Comparison of ENCODE assay signal across 12 cellular contexts in the genomic region with DNA sequence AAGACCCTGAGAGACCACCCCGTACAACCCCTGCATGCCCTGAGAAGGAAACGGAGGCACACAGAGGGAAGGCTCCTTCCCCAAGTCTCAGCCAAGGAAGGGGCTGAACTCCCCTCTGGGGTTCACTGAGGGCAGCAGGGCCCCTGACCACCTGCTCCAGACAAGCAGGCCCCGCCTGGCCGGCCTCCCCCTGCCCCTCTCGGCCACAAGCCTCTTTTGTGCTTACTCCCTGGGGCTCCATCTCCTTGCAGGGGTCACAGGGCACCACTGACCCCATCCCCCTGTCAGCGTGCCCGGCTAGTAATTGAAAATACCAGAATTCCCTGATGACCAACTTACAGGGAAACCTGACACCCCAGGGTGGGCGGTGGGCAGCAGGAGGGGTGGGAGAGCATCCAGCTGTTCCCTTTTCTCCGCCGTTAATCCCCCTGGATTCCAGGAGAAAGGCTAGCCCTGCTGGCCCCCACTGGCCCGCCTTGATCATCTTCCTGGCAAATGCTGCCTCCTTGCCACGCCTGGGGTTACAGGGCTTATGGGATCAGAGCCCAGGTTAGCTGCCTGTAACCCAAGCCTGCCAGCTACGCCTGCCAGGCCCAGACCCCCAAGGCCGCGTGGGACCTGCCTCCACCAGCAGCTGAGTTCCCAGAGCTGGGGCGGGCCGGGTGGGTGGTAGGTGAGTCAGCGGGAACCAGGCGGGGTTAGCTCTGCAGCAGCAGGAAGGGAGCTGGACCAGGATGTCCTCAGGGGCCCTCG.
DNase-seq lines count a peak whose midpoint lies in the region; ATAC-seq and TF ChIP-seq lines count a peak whose summit lies in the region.
"Had no signal": no experiment of that assay in that cellular context is flagged by ENCODE, and none has a peak within 500 bp of the region (broad histone marks: within the 10 kb centered on the region; RNA-seq: fewer than 3 reads in every experiment).

No MANE protein-coding gene starts in this region.

- H3K9me3 Mint-ChIP-seq in neural crest cell = no peaks in the 10 kb centered on the region
- no peaks in the 10 kb centered on the region for H3K9me3 Mint-ChIP-seq in activated CD4-positive, alpha-beta memory T cell treated with anti-CD3 and anti-CD28 coated beads, Interleukin-2, amount 10 ng/mL, durations not matched to agents 7 days and 5 days
- H3K9me3 Mint-ChIP-seq: activated T-helper 2 cell treated with anti-CD3 and anti-CD28 coated beads, Interferon-gamma antibody, Interleukin-2, Interleukin-4, amounts not matched to agents 10 μg/mL and 5 μg/mL and 100 μg/mL, durations not matched to agents 14 hours and 24 hours and 36 hours; CD14-positive monocyte had no signal

- peaks cover 8% of the 10 kb centered on the region for H3K36me3 Mint-ChIP-seq in neural crest cell (ENCODE audit: low read depth)
- no peaks in the 10 kb centered on the region for H3K36me3 Mint-ChIP-seq in activated CD4-positive, alpha-beta memory T cell treated with anti-CD3 and anti-CD28 coated beads, Interleukin-2, amount 10 ng/mL, durations not matched to agents 7 days and 5 days (ENCODE audit: low read depth)
- H3K36me3 Mint-ChIP-seq: CD14-positive monocyte had no signal

- no peaks in the 10 kb centered on the region for H3K27me3 ChIP-seq in ascending aorta
- H3K27me3 ChIP-seq: colonic mucosa had no signal

- ATAC-seq in HG02885 (IDR thresholded peaks at IDR 0.05; ENCODE audit: poor library complexity, unreplicated experiment) = no peak

- H3K4me1 ChIP-seq in ascending aorta = no peaks in the 10 kb centered on the region
- H3K4me1 ChIP-seq: colonic mucosa had no signal

- H3K36me3 ChIP-seq in ascending aorta = no peaks in the 10 kb centered on the region
- H3K36me3 ChIP-seq: colonic mucosa had no signal

- no peaks in the 10 kb centered on the region for H3K9me3 ChIP-seq in ascending aorta
- H3K9me3 ChIP-seq: colonic mucosa had no signal

- TF ChIP-seq CTCF in epithelial cell of esophagus (IDR thresholded peaks at IDR 0.05; ENCODE audit: insufficient read depth, low read depth, low read length, missing control alignments) = no peak
- no peak for TF ChIP-seq CTCF in neural crest cell (conservative IDR thresholded peaks at IDR 0.05)
- no peak for TF ChIP-seq CTCF in ascending aorta (IDR thresholded peaks at IDR 0.05)

- intact Hi-C loops in ascending aorta (cut with DNase I) = no loop called here

- no peak overlapping the region for H3K4me3 Mint-ChIP-seq in neural crest cell
- no peak overlapping the region for H3K4me3 Mint-ChIP-seq in activated CD4-positive, alpha-beta memory T cell treated with anti-CD3 and anti-CD28 coated beads, Interleukin-2, amount 10 ng/mL, durations not matched to agents 7 days and 5 days
- H3K4me3 Mint-ChIP-seq: CD14-positive monocyte had no signal

- peaks cover 24% of the 10 kb centered on the region for H3K4me1 Mint-ChIP-seq in neural crest cell
- H3K4me1 Mint-ChIP-seq in activated CD4-positive, alpha-beta memory T cell treated with anti-CD3 and anti-CD28 coated beads, Interleukin-2, amount 10 ng/mL, durations not matched to agents 7 days and 5 days = no peaks in the 10 kb centered on the region
- H3K4me1 Mint-ChIP-seq: CD14-positive monocyte had no signal

- no peak overlapping the region for H3K27ac ChIP-seq in ascending aorta
- H3K27ac ChIP-seq: colonic mucosa had no signal

- H3K27ac Mint-ChIP-seq in neural crest cell (ENCODE audit: unreplicated experiment) = peak overlapping the region; percentile 83
- no peak overlapping the region for H3K27ac Mint-ChIP-seq in activated CD4-positive, alpha-beta memory T cell treated with anti-CD3 and anti-CD28 coated beads, Interleukin-2, amount 10 ng/mL, durations not matched to agents 7 days and 5 days
- H3K27ac Mint-ChIP-seq: activated T-helper 2 cell treated with anti-CD3 and anti-CD28 coated beads, Interferon-gamma antibody, Interleukin-2, Interleukin-4, amounts not matched to agents 10 μg/mL and 5 μg/mL and 100 μg/mL, durations not matched to agents 14 hours and 24 hours and 36 hours; CD14-positive monocyte had no signal

- no peaks in the 10 kb centered on the region for H3K27me3 Mint-ChIP-seq in neural crest cell (ENCODE audit: low read depth)
- peaks cover 6% of the 10 kb centered on the region for H3K27me3 Mint-ChIP-seq in activated CD4-positive, alpha-beta memory T cell treated with anti-CD3 and anti-CD28 coated beads, Interleukin-2, amount 10 ng/mL, durations not matched to agents 7 days and 5 days

- POLR2A ChIA-PET in activated CD4-positive, alpha-beta memory T cell treated with anti-CD3 and anti-CD28 coated beads, Interleukin-2, amount 10 ng/mL, durations not matched to agents 7 days and 5 days (lab: Charles Lee) = no interaction called here

- CTCF ChIA-PET in activated CD4-positive, alpha-beta memory T cell treated with anti-CD3 and anti-CD28 coated beads, Interleukin-2, amount 10 ng/mL, durations not matched to agents 7 days and 5 days (lab: Charles Lee) = no interaction called here

- no peak overlapping the region for H3K4me3 ChIP-seq in epithelial cell of esophagus (ENCODE audit: low read length)
- H3K4me3 ChIP-seq in ascending aorta = no peak overlapping the region
- H3K4me3 ChIP-seq: colonic mucosa had no signal

- peak; percentile 59 for DNase-seq in ELR (ENCODE audit: low read depth)
- peak; percentile 77 for DNase-seq in RPMI7951 (ENCODE audit: low read depth)
- DNase-seq in epithelial cell of esophagus (ENCODE audit: low read depth) = peak; percentile 57
- peak; percentile 22 for DNase-seq in neural crest cell (ENCODE audit: low read depth, low spot score)
- DNase-seq in activated CD4-positive, alpha-beta memory T cell treated with anti-CD3 and anti-CD28 coated beads, Interleukin-2, amount 10 ng/mL, durations not matched to agents 7 days and 5 days = no peak
- DNase-seq in RPMI8226 = no peak
- DNase-seq in ascending aorta (ENCODE audit: low spot score in 2 of 2) = no peak
- DNase-seq: colonic mucosa, HCEC 1CT had no signal

Comparison
In these comparisons a context has a peak if more than half of its experiments do, and no peak if none do; other contexts are left out.
1. DNase-seq: peak in ELR (single experiment), RPMI7951 (single experiment), epithelial cell of esophagus (single experiment) and neural crest cell (single experiment); none in activated CD4-positive, alpha-beta memory T cell treated with anti-CD3 and anti-CD28 coated beads, Interleukin-2, amount 10 ng/mL, durations not matched to agents 7 days and 5 days (single experiment), RPMI8226 (single experiment) and ascending aorta (0 of 2).